8 cellular contexts compared by ENCODE assay signal in genomic region chr19:47097396-47098217, GRCh38. TPM values are rescaled to one million over a fixed set of nuclear protein-coding genes. Genes with fewer than 3 reads are reported as not detected.
DNase-seq lines count a peak whose midpoint lies in the region; ATAC-seq and TF ChIP-seq lines count a peak whose summit lies in the region.

No MANE protein-coding gene starts in this region.

- H3K18ac ChIP-seq in mesendoderm (ENCODE audit: low read length): no peak overlapping the region

- H2AK5ac ChIP-seq in mesendoderm (ENCODE audit: low read length): no peak overlapping the region

- no peaks in the 10 kb centered on the region for H3K9me3 ChIP-seq in WERI-Rb-1 (ENCODE audit: severe bottlenecking)
- H3K9me3 ChIP-seq in Karpas-422 (ENCODE audit: low read length): no peaks in the 10 kb centered on the region

- H3K4me2 ChIP-seq in Karpas-422 (ENCODE audit: low read depth, low read length, poor library complexity, severe bottlenecking) (no peak overlapping the region), mesendoderm (ENCODE audit: low read length) (no peak overlapping the region)

- H2AFZ ChIP-seq in Karpas-422 (ENCODE audit: low read length): no peak overlapping the region

- no peak overlapping the region for H4K5ac ChIP-seq in mesendoderm (ENCODE audit: low read length)

- no peak for TF ChIP-seq CTCF in C4-2B (conservative IDR thresholded peaks at IDR 0.05)
- no peak for TF ChIP-seq CTCF in WERI-Rb-1 (IDR thresholded peaks at IDR 0.05; ENCODE audit: low read depth, low read length)
- no peak for TF ChIP-seq CTCF in GM20000 (IDR thresholded peaks at IDR 0.05; ENCODE audit: extremely low read depth, missing control alignments)

- H3K27ac ChIP-seq in C4-2B (peak overlapping the region; percentile 89), WERI-Rb-1 (peak overlapping the region; percentile 67), Karpas-422 (ENCODE audit: low read length) (no peak overlapping the region), mesendoderm (ENCODE audit: low read depth, low read length) (no peak overlapping the region)

- no peak overlapping the region for H3K4ac ChIP-seq in mesendoderm (ENCODE audit: low read depth, low read length)

- H3K9ac ChIP-seq in Karpas-422 (ENCODE audit: low read length): no peak overlapping the region
- H3K9ac ChIP-seq in mesendoderm (ENCODE audit: low read length): no peak overlapping the region

- H3K4me1 ChIP-seq in Karpas-422 (ENCODE audit: low read length) (no peaks in the 10 kb centered on the region), mesendoderm (ENCODE audit: control insufficient read depth, low read depth, low read length) (no peaks in the 10 kb centered on the region)

- no peak overlapping the region for H2BK120ac ChIP-seq in mesendoderm (ENCODE audit: low read depth, low read length)

- H3K4me3 ChIP-seq in WERI-Rb-1 (ENCODE audit: low read depth, low read length) (peak overlapping the region; percentile 41), Karpas-422 (ENCODE audit: low read length) (no peak overlapping the region), mesendoderm (ENCODE audit: low read length) (no peak overlapping the region)

- H4K20me1 ChIP-seq in Karpas-422 (ENCODE audit: insufficient read depth, low read depth, low read length): peaks cover 44% of the 10 kb centered on the region

- H3K36me3 ChIP-seq in WERI-Rb-1 (peaks cover 32% of the 10 kb centered on the region), Karpas-422 (ENCODE audit: insufficient read depth, low read length) (peaks cover 31% of the 10 kb centered on the region), mesendoderm (ENCODE audit: control insufficient read depth, insufficient read depth, low read length) (peaks cover 2% of the 10 kb centered on the region)

- peaks cover 14% of the 10 kb centered on the region for H3K79me1 ChIP-seq in mesendoderm (ENCODE audit: low read length)

- no peak overlapping the region for H3K23ac ChIP-seq in mesendoderm (ENCODE audit: low read length)

- no CpG with 5 or more reads among the region's 31 CpGs for WGBS in mesendoderm (ENCODE audit: extremely low coverage, insufficient coverage, low lambda C conversion rate)

- intact Hi-C loops in Right ventricle myocardium superior (cut with DNase I) (no loop called here), posterior cingulate gyrus (cut with DNase I) (no loop called here)

- no peaks in the 10 kb centered on the region for H3K27me3 ChIP-seq in WERI-Rb-1 (ENCODE audit: insufficient read depth, low read depth, severe bottlenecking)
- H3K27me3 ChIP-seq in Karpas-422 (ENCODE audit: low read length): no peaks in the 10 kb centered on the region
- H3K27me3 ChIP-seq in mesendoderm (ENCODE audit: insufficient read depth, low read length, poor library complexity): no peaks in the 10 kb centered on the region

- peaks cover 93% of the 10 kb centered on the region for H3K79me2 ChIP-seq in Karpas-422 (ENCODE audit: low read length)
- H3K79me2 ChIP-seq in mesendoderm (ENCODE audit: control insufficient read depth, insufficient read depth, low read length): peaks cover 63% of the 10 kb centered on the region

- DNase-seq in WERI-Rb-1 (peak; percentile 81), Right ventricle myocardium superior (peak; percentile 70), posterior cingulate gyrus (peak; percentile 40 to 92 (median 66)), Karpas-422 (no peak), GM20000 (ENCODE audit: low spot score) (no peak), NCI-H2107 treated with DMSO at 0.1 percent for 48 hours (lab: John Stamatoyannopoulos, UW; ENCODE audit: unreplicated experiment) (no peak), mesendoderm (no peak)

- no peak overlapping the region for H2BK5ac ChIP-seq in mesendoderm (ENCODE audit: low read length)

- no peak overlapping the region for H4K8ac ChIP-seq in mesendoderm (ENCODE audit: low read depth, low read length)

- peak; percentile 36 for ATAC-seq in Right ventricle myocardium superior (ENCODE audit: poor library complexity)

- no peak overlapping the region for H3K56ac ChIP-seq in mesendoderm (ENCODE audit: low read length)

- H3K9me2 ChIP-seq in Karpas-422 (replicated peaks; ENCODE audit: insufficient read depth, low read length): no peaks in the 10 kb centered on the region

- no peak overlapping the region for H2BK15ac ChIP-seq in mesendoderm (replicated peaks; ENCODE audit: low read depth)

RNA-seq across cellular contexts. Expression of gene ZC3H4, which starts 16.0 kb away (rescaled TPM):
- total RNA-seq in Right ventricle myocardium superior: 20.6 TPM
- 13.0 and 29.4 TPM in 2 replicates for total RNA-seq in Karpas-422 (2014; rRNA removed; shearing (Covaris generic); ENCODE audit: low replicate concordance)
- 40.0 TPM for polyA plus RNA-seq in mesendoderm (2013, experiment 1 of 2)
- polyA plus RNA-seq in mesendoderm (2013, experiment 2 of 2): 40.7 TPM

RNA-seq across cellular contexts. Expression of gene SAE1, which starts 33.0 kb away (rescaled TPM):
- total RNA-seq in Right ventricle myocardium superior: 42.2 TPM
- 47.5 and 83.0 TPM in 2 replicates for total RNA-seq in Karpas-422 (2014; rRNA removed; shearing (Covaris generic); ENCODE audit: low replicate concordance)
- 240 TPM for polyA plus RNA-seq in mesendoderm (2013, experiment 1 of 2)
- 241 TPM for polyA plus RNA-seq in mesendoderm (2013, experiment 2 of 2)

RNA-seq across cellular contexts. Expression of gene TMEM160, which starts 49.2 kb away (rescaled TPM):
- total RNA-seq in Right ventricle myocardium superior: 34.9 TPM
- total RNA-seq in Karpas-422 (2014; rRNA removed; shearing (Covaris generic); ENCODE audit: low replicate concordance): 35.8 and 67.5 TPM in 2 replicates
- polyA plus RNA-seq in mesendoderm (2013, experiment 1 of 2): 40.2 TPM
- polyA plus RNA-seq in mesendoderm (2013, experiment 2 of 2): 43.4 TPM

Comparison
In these comparisons a context has a peak if more than half of its experiments do, and no peak if none do; other contexts are left out.
1. H3K27ac ChIP-seq: peak in C4-2B (single experiment) and WERI-Rb-1 (single experiment); none in Karpas-422 (single experiment) and mesendoderm (single experiment).
2. DNase-seq: peak in WERI-Rb-1 (single experiment), Right ventricle myocardium superior (single experiment) and posterior cingulate gyrus (10 of 10); none in Karpas-422 (single experiment), GM20000 (single experiment), NCI-H2107 treated with DMSO at 0.1 percent for 48 hours (single experiment) and mesendoderm (single experiment).